In the genomic region with DNA sequence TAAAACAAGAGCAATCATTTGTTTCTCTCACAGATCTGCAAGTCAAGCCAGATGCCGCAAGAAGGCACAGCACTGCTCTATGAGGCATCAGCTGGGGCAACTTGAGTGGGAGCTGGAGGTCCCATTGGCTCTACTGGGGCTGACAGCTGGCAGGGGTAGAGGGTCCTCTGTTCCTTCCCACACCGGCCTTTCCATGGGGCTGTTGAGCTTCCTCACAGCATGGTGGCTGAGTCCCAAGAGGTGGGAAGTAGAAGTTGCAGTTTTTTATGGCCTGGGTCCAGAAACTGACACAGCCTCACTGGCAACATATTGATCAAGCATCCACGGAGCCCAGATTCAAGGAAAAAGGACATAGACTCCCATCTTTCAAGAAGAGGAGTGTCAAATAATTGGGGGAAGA, we compare ENCODE assay signal across 26 cellular contexts.
"Had no signal": no experiment of that assay in that cellular context is flagged by ENCODE, and none has a peak within 500 bp of the region (broad histone marks: within the 10 kb centered on the region; RNA-seq: fewer than 3 reads in every experiment).

No MANE protein-coding gene starts in this region.

- H3K27me3 ChIP-seq: adrenal gland, ascending aorta, dorsolateral prefrontal cortex, spleen, upper lobe of right lung had no signal

- H3K4me1 ChIP-seq: ascending aorta, prostate gland had no signal

- H3K4me3 ChIP-seq: adrenal gland, ascending aorta, dorsolateral prefrontal cortex, esophagus muscularis mucosa, left ventricle myocardium inferior, prostate gland, spleen, upper lobe of right lung had no signal

- H3K36me3 Mint-ChIP-seq: natural killer cell had no signal

- H3K4me3 Mint-ChIP-seq: activated naive CD8-positive, alpha-beta T cell; activated T-cell treated with anti-CD3 and anti-CD28 coated beads, Interleukin-2, amount 50 U/mL, for 4 hours; central memory CD8-positive, alpha-beta T cell; effector memory CD8-positive, alpha-beta T cell; natural killer cell had no signal

- DNase-seq: activated CD4-positive, alpha-beta T cell treated with anti-CD3 and anti-CD28 coated beads for 4 hours; activated CD4-positive, alpha-beta T cell treated with anti-CD3 and anti-CD28 coated beads, Interleukin-2, amount 50 U/mL, for 48 hours; activated CD4-positive, CD25-positive, alpha-beta regulatory T cell; activated CD8-positive, alpha-beta memory T cell treated with anti-CD3 and anti-CD28 coated beads, Interleukin-2, amount 50 U/mL, for 48 hours; activated naive CD4-positive, alpha-beta T cell; activated T-cell treated with anti-CD3 and anti-CD28 coated beads, Interleukin-2, amount 50 U/mL, for 4 hours; adrenal gland; dorsolateral prefrontal cortex; effector memory CD8-positive, alpha-beta T cell; hippocampal formation; left ventricle myocardium inferior; midbrain; natural killer cell; spleen; stimulated activated CD4-positive, alpha-beta T cell treated with anti-CD3 and anti-CD28 coated beads, Interleukin-4, amount 100 ng/mL, for 24 hours; stimulated activated naive CD4-positive, alpha-beta T cell treated with Interleukin-2 at 50 U/mL for 16 hours; upper lobe of right lung had no signal

- H3K9me3 Mint-ChIP-seq: activated T-helper 2 cell treated with anti-CD3 and anti-CD28 coated beads, Interferon-gamma antibody, Interleukin-2, Interleukin-4, amounts not matched to agents 10 μg/mL and 5 μg/mL and 100 μg/mL, durations not matched to agents 14 hours and 24 hours and 36 hours; central memory CD8-positive, alpha-beta T cell; effector memory CD8-positive, alpha-beta T cell; natural killer cell had no signal

- H3K27ac Mint-ChIP-seq: activated naive CD8-positive, alpha-beta T cell; activated T-helper 2 cell treated with anti-CD3 and anti-CD28 coated beads, Interferon-gamma antibody, Interleukin-2, Interleukin-4, amounts not matched to agents 10 μg/mL and 5 μg/mL and 100 μg/mL, durations not matched to agents 14 hours and 24 hours and 36 hours; effector memory CD8-positive, alpha-beta T cell; natural killer cell had no signal

- H3K36me3 ChIP-seq: adrenal gland, ascending aorta, esophagus muscularis mucosa, left ventricle myocardium inferior, prostate gland, spleen, upper lobe of right lung had no signal

- H3K27me3 Mint-ChIP-seq: activated naive CD8-positive, alpha-beta T cell; central memory CD8-positive, alpha-beta T cell; effector memory CD8-positive, alpha-beta T cell had no signal

- H3K27ac ChIP-seq: adrenal gland, ascending aorta, left ventricle myocardium inferior, prostate gland, upper lobe of right lung had no signal

- FAIRE-seq: colon, endothelial cell of umbilical vein, frontal cortex had no signal

- ATAC-seq: activated T-cell treated with anti-CD3 and anti-CD28 coated beads, Interleukin-2, amount 50 U/mL, for 4 hours; effector memory CD8-positive, alpha-beta T cell; natural killer cell; upper lobe of right lung had no signal

- H3K9me3 ChIP-seq: adrenal gland, prostate gland had no signal
